ENCODE assay signal across 1 cellular context in genomic region chr2:3665886-3666612, GRCh38.
TF ChIP-seq lines count a peak whose summit lies in the region.

No MANE protein-coding gene starts in this region.

TF ChIP-seq in HepG2, 621 proteins besides CTCF, POLR2A, EP300 and RAD21 (continued from another document):
- 0 out of 2 replicates have a peak, but pooled peaks have one; percentile 31 for TF ChIP-seq ZXDC (CRISPR knock-in tag; IDR thresholded peaks at IDR 0.05)
- TF ChIP-seq HMG20A (CRISPR knock-in tag; IDR thresholded peaks at IDR 0.05; ENCODE audit: borderline replicate concordance), result 0 out of 2 replicates have a peak, but pooled peaks have one; percentile 30
- 0 out of 2 replicates have a peak, but pooled peaks have one; percentile 26 for TF ChIP-seq HDAC1 (CRISPR knock-in tag; IDR thresholded peaks at IDR 0.05)
- peak; percentile 53 for TF ChIP-seq FOSL2 (CRISPR knock-in tag; IDR thresholded peaks at IDR 0.05)
- peak; percentile 95 for TF ChIP-seq BCL6 (CRISPR knock-in tag; IDR thresholded peaks at IDR 0.05)
- no peak for TF ChIP-seq SOX13 (IDR thresholded peaks at IDR 0.05)
- TF ChIP-seq SOX13 (CRISPR knock-in tag; conservative IDR thresholded peaks at IDR 0.05 in 1 of 2, IDR thresholded peaks at IDR 0.05 in 1 of 2), result peak in 1 of 2 experiments; percentile 56; a peak in 2 of 4 replicates
- TF ChIP-seq ZBTB7A (CRISPR knock-in tag; IDR thresholded peaks at IDR 0.05), result peak; percentile 27; the same call in 1 of the 2 replicates
- TF ChIP-seq SALL1 (CRISPR knock-in tag; IDR thresholded peaks at IDR 0.05), result peak; percentile 75
- TF ChIP-seq FOXA1 (IDR thresholded peaks at IDR 0.05), result no peak
- TF ChIP-seq FOXA1 (CRISPR knock-in tag; IDR thresholded peaks at IDR 0.05), result no peak; the same call in 1 of the 2 replicates
- TF ChIP-seq SOX6 (IDR thresholded peaks at IDR 0.05), result no peak
- TF ChIP-seq SOX6 (CRISPR knock-in tag; IDR thresholded peaks at IDR 0.05), result peak; percentile 52
- no peak for TF ChIP-seq ATAD3A (CRISPR knock-in tag; IDR thresholded peaks at IDR 0.05)
- TF ChIP-seq ZNF331 (CRISPR knock-in tag; IDR thresholded peaks at IDR 0.05), result 0 out of 2 replicates have a peak, but pooled peaks have one; percentile 26
- peak; percentile 75 for TF ChIP-seq ONECUT2 (CRISPR knock-in tag; IDR thresholded peaks at IDR 0.05)
- peak; percentile 82 for TF ChIP-seq RARA (CRISPR knock-in tag; IDR thresholded peaks at IDR 0.05)
- TF ChIP-seq SRY (CRISPR knock-in tag; IDR thresholded peaks at IDR 0.05), result no peak
- peak; percentile 26; the same call in 1 of the 2 replicates for TF ChIP-seq PATZ1 (CRISPR knock-in tag; IDR thresholded peaks at IDR 0.05)
